In genomic region chr1:112318698-112319370, GRCh38 we compare ENCODE assay signal across 19 cellular contexts.
A peak's percentile ranks its signal among the peaks of the same experiment; 100 is the strongest.
DNase-seq lines count a peak whose midpoint lies in the region; ATAC-seq, FAIRE-seq and TF ChIP-seq lines count a peak whose summit lies in the region.
"Had no signal": no experiment of that assay in that cellular context is flagged by ENCODE, and none has a peak within 500 bp of the region (broad histone marks: within the 10 kb centered on the region; RNA-seq: fewer than 3 reads in every experiment).

No MANE protein-coding gene starts in this region.

- no peaks in the 10 kb centered on the region for H4K20me1 ChIP-seq in OCI-LY3 (ENCODE audit: insufficient read depth, low read length)
- H4K20me1 ChIP-seq: BLaER1 had no signal

- H3K27me3 ChIP-seq in OCI-LY3 (ENCODE audit: low read depth, low read length) (no peaks in the 10 kb centered on the region; the same call in 1 of the 2 replicates), spleen (replicated peaks in 1 of 7) (peaks cover 0 to 7% (median 0%) of the 10 kb centered on the region in 7 donors)
- H3K27me3 ChIP-seq: BLaER1, Peyer's patch had no signal

- H3K4me1 ChIP-seq in OCI-LY3 (ENCODE audit: low read length): peaks cover 31% of the 10 kb centered on the region
- peaks cover 2 to 7% (median 4%) of the 10 kb centered on the region in 6 donors for H3K4me1 ChIP-seq in spleen
- H3K4me1 ChIP-seq: BLaER1, Peyer's patch had no signal

- H3K9ac ChIP-seq in OCI-LY3 (ENCODE audit: low read length): no peak overlapping the region
- H3K9ac ChIP-seq: BLaER1, SK-N-SH had no signal

- ATAC-seq in HG02970 (IDR thresholded peaks at IDR 0.05; ENCODE audit: low FRiP score, unreplicated experiment): no peak
- ATAC-seq: CD8-positive, alpha-beta T cell; GM12878 had no signal

- H3K9me3 ChIP-seq in OCI-LY3 (ENCODE audit: insufficient read depth, low read length) (no peaks in the 10 kb centered on the region), spleen (no peaks in the 10 kb centered on the region)
- H3K9me3 ChIP-seq: BLaER1, Peyer's patch, SK-N-SH had no signal

- no peak for TF ChIP-seq POLR2A in erythroblast (IDR thresholded peaks at IDR 0.05; ENCODE audit: low read length)
- no peak for TF ChIP-seq POLR2A in spleen (IDR thresholded peaks at IDR 0.05)

- no peak overlapping the region for H2AFZ ChIP-seq in OCI-LY3 (ENCODE audit: low read depth, low read length)

- H3K4me3 ChIP-seq in OCI-LY3 (ENCODE audit: low read length) (no peak overlapping the region), spleen (no peak overlapping the region), foreskin fibroblast (ENCODE audit: low read depth in 1 of 2, low read length in 2 of 2) (no peak overlapping the region)
- H3K4me3 ChIP-seq: BLaER1, GM12878, Peyer's patch had no signal

- 61 to 74% (median 68%) methylated on average over 3 of the region's 3 CpGs for WGBS in spleen, 5 donors

- DNase-seq in GM18507 (ENCODE audit: extremely low spot score, insufficient read length, low read depth) (no peak), erythroblast (lab: John Stamatoyannopoulos, UW) (peak; percentile 4 to 58), spleen (no peak), NCI-H1092 (lab: John Stamatoyannopoulos, UW) (no peak), DMS153 (lab: John Stamatoyannopoulos, UW) (no peak), foreskin fibroblast (no peak)
- DNase-seq: CD8-positive, alpha-beta T cell; GDM1; GOT3; NCI-H187 treated with DMSO at 0.1 percent for 48 hours; NCI-H446; Peyer's patch; Right ventricle myocardium superior; SK-N-SH had no signal

- peak; percentile 12 for FAIRE-seq in GM18507 (lab: Jason Lieb, UNC)
- FAIRE-seq: A204.1, GM12878 had no signal

- peak overlapping the region; percentile 58 for H3K4me2 ChIP-seq in OCI-LY3 (ENCODE audit: low read length)
- H3K4me2 ChIP-seq: BLaER1, SK-N-SH had no signal

- H3K36me3 ChIP-seq in OCI-LY3 (replicated peaks; ENCODE audit: low read depth, low read length) (no peaks in the 10 kb centered on the region), spleen (no peaks in the 10 kb centered on the region)
- H3K36me3 ChIP-seq: BLaER1, Peyer's patch had no signal

- intact Hi-C loops in spleen (cut with DNase I; ENCODE audit: low total_unique reads): no loop called here

- TF ChIP-seq CTCF in OCI-LY3 (IDR thresholded peaks at IDR 0.05; ENCODE audit: low read depth, low read length): no peak
- no peak for TF ChIP-seq CTCF in spleen (IDR thresholded peaks at IDR 0.05 in 8 of 11, conservative IDR thresholded peaks at IDR 0.05 in 3 of 11)
- no peak for TF ChIP-seq CTCF in foreskin fibroblast (IDR thresholded peaks at IDR 0.05; ENCODE audit: low read depth, low read length)

- no peaks in the 10 kb centered on the region for H3K79me2 ChIP-seq in OCI-LY3 (ENCODE audit: low read length)

- no peak overlapping the region for H3K27ac ChIP-seq in OCI-LY3 (ENCODE audit: low read length)
- peak overlapping the region in 5 of 8 donors; percentile 4 to 67 (median 57) for H3K27ac ChIP-seq in spleen
- H3K27ac ChIP-seq: BLaER1 had no signal

Comparison
In these comparisons a context has a peak if more than half of its experiments do, and no peak if none do; other contexts are left out.
1. DNase-seq: peak in erythroblast (2 of 2); none in GM18507 (single experiment), spleen (single experiment), NCI-H1092 (single experiment), DMS153 (single experiment) and foreskin fibroblast (0 of 2).